Comparison of ENCODE assay signal across 2 cellular contexts in genomic region chr7:66306243-66306642, GRCh38.
TF ChIP-seq lines count a peak whose summit lies in the region.

No MANE protein-coding gene starts in this region.

TF ChIP-seq in IMR-90, 13 proteins besides CTCF, POLR2A, EP300 and RAD21 (continued from another document):
- TF ChIP-seq NFE2L2 (IDR thresholded peaks at IDR 0.05; ENCODE audit: low read depth, low read length): no peak
- TF ChIP-seq, protein P1, sequence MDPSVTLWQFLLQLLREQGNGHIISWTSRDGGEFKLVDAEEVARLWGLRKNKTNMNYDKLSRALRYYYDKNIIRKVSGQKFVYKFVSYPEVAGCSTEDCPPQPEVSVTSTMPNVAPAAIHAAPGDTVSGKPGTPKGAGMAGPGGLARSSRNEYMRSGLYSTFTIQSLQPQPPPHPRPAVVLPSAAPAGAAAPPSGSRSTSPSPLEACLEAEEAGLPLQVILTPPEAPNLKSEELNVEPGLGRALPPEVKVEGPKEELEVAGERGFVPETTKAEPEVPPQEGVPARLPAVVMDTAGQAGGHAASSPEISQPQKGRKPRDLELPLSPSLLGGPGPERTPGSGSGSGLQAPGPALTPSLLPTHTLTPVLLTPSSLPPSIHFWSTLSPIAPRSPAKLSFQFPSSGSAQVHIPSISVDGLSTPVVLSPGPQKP (IDR thresholded peaks at IDR 0.05; ENCODE audit: borderline replicate concordance, low read depth, low read length): no peak

TF ChIP-seq in WTC11, 78 proteins besides CTCF, POLR2A, EP300 and RAD21 (continued from another document):
- TF ChIP-seq ZBTB43 (CRISPR knock-in tag; IDR thresholded peaks at IDR 0.05) (no peak), GTF2I (CRISPR knock-in tag; conservative IDR thresholded peaks at IDR 0.05) (no peak)
- TF ChIP-seq, protein P2, sequence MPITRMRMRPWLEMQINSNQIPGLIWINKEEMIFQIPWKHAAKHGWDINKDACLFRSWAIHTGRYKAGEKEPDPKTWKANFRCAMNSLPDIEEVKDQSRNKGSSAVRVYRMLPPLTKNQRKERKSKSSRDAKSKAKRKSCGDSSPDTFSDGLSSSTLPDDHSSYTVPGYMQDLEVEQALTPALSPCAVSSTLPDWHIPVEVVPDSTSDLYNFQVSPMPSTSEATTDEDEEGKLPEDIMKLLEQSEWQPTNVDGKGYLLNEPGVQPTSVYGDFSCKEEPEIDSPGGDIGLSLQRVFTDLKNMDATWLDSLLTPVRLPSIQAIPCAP (CRISPR knock-in tag; IDR thresholded peaks at IDR 0.05): no peak
- TF ChIP-seq, protein P3, sequence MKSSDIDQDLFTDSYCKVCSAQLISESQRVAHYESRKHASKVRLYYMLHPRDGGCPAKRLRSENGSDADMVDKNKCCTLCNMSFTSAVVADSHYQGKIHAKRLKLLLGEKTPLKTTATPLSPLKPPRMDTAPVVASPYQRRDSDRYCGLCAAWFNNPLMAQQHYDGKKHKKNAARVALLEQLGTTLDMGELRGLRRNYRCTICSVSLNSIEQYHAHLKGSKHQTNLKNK (CRISPR knock-in tag; IDR thresholded peaks at IDR 0.05): no peak
- TF ChIP-seq, protein P4, sequence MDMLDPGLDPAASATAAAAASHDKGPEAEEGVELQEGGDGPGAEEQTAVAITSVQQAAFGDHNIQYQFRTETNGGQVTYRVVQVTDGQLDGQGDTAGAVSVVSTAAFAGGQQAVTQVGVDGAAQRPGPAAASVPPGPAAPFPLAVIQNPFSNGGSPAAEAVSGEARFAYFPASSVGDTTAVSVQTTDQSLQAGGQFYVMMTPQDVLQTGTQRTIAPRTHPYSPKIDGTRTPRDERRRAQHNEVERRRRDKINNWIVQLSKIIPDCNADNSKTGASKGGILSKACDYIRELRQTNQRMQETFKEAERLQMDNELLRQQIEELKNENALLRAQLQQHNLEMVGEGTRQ (CRISPR knock-in tag; IDR thresholded peaks at IDR 0.05): no peak
TF ChIP-seq in WTC11: peak in this region for 0.
